1 cellular context compared by ENCODE assay signal in genomic region chr1:108584320-108584968, GRCh38.
TF ChIP-seq lines count a peak whose summit lies in the region.

No MANE protein-coding gene starts in this region.

TF ChIP-seq in HepG2, 621 proteins besides CTCF, POLR2A, EP300 and RAD21:
- TF ChIP-seq ZNF614 (CRISPR knock-in tag; IDR thresholded peaks at IDR 0.05; ENCODE audit: borderline replicate concordance) (no peak), ZNF160 (CRISPR knock-in tag; IDR thresholded peaks at IDR 0.05) (no peak), SCMH1 (CRISPR knock-in tag; IDR thresholded peaks at IDR 0.05; ENCODE audit: borderline replicate concordance) (no peak), JUND (CRISPR knock-in tag; IDR thresholded peaks at IDR 0.05) (peak; percentile 43; the same call in 1 of the 2 replicates), ZNF24 (IDR thresholded peaks at IDR 0.05) (no peak), ZNF432 (CRISPR knock-in tag; IDR thresholded peaks at IDR 0.05; ENCODE audit: borderline replicate concordance) (no peak), NR1H2 (CRISPR knock-in tag; IDR thresholded peaks at IDR 0.05; ENCODE audit: borderline replicate concordance, low read depth) (no peak), ZNF724P (CRISPR knock-in tag; IDR thresholded peaks at IDR 0.05; ENCODE audit: borderline replicate concordance) (no peak), SIX1 (CRISPR knock-in tag; IDR thresholded peaks at IDR 0.05; ENCODE audit: borderline replicate concordance) (no peak), ZNF652 (CRISPR knock-in tag; IDR thresholded peaks at IDR 0.05; ENCODE audit: borderline replicate concordance, low read depth) (peak; percentile 48; the same call in 1 of the 2 replicates), ELF3 (CRISPR knock-in tag; IDR thresholded peaks at IDR 0.05) (peak; percentile 55), SOX5 (CRISPR knock-in tag; IDR thresholded peaks at IDR 0.05; ENCODE audit: borderline replicate concordance) (peak; percentile 19; the same call in 1 of the 2 replicates), NFATC3 (CRISPR knock-in tag; IDR thresholded peaks at IDR 0.05) (no peak), NAIF1 (CRISPR knock-in tag; IDR thresholded peaks at IDR 0.05; ENCODE audit: borderline replicate concordance) (no peak), ZBTB38 (CRISPR knock-in tag; IDR thresholded peaks at IDR 0.05) (no peak), ZNF274 (CRISPR knock-in tag; IDR thresholded peaks at IDR 0.05) (no peak), MYC (CRISPR knock-in tag; IDR thresholded peaks at IDR 0.05; ENCODE audit: borderline replicate concordance) (no peak), ZKSCAN5 (CRISPR knock-in tag; IDR thresholded peaks at IDR 0.05) (no peak), ARID3A (IDR thresholded peaks at IDR 0.05; ENCODE audit: low read depth, low read length) (peak; percentile 51), AHDC1 (CRISPR knock-in tag; IDR thresholded peaks at IDR 0.05; ENCODE audit: borderline replicate concordance) (peak; percentile 54; the same call in 1 of the 2 replicates), ZNF644 (CRISPR knock-in tag; IDR thresholded peaks at IDR 0.05; ENCODE audit: low read depth) (no peak), ONECUT2 (CRISPR knock-in tag; IDR thresholded peaks at IDR 0.05) (peak; percentile 73)
- TF ChIP-seq, protein P1, sequence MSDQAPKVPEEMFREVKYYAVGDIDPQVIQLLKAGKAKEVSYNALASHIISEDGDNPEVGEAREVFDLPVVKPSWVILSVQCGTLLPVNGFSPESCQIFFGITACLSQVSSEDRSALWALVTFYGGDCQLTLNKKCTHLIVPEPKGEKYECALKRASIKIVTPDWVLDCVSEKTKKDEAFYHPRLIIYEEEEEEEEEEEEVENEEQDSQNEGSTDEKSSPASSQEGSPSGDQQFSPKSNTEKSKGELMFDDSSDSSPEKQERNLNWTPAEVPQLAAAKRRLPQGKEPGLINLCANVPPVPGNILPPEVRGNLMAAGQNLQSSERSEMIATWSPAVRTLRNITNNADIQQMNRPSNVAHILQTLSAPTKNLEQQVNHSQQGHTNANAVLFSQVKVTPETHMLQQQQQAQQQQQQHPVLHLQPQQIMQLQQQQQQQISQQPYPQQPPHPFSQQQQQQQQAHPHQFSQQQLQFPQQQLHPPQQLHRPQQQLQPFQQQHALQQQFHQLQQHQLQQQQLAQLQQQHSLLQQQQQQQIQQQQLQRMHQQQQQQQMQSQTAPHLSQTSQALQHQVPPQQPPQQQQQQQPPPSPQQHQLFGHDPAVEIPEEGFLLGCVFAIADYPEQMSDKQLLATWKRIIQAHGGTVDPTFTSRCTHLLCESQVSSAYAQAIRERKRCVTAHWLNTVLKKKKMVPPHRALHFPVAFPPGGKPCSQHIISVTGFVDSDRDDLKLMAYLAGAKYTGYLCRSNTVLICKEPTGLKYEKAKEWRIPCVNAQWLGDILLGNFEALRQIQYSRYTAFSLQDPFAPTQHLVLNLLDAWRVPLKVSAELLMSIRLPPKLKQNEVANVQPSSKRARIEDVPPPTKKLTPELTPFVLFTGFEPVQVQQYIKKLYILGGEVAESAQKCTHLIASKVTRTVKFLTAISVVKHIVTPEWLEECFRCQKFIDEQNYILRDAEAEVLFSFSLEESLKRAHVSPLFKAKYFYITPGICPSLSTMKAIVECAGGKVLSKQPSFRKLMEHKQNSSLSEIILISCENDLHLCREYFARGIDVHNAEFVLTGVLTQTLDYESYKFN (CRISPR knock-in tag; conservative IDR thresholded peaks at IDR 0.05): no peak
TF ChIP-seq in HepG2: peak in this region for 7.
